In the genomic region with DNA sequence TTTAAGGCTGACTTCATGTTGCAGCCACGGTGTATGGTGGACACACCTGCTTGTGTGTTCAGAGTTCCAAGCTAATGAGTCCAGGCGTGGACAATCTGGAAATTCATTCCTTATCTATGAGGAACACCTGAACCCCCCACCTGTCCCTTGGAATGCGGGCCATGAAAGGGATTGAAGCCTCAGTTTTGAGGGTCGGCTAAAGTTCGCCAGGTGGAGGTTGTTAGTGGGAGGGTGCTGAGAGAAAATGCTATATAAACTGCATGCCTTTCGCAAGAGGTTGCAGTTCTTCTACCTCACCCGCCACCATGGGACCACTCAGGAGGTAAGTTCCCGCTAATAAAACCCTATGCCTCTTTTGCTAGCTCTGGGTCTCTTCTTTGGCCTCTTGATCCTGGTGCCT, we compare ENCODE assay signal across 25 cellular contexts.
"Had no signal": no experiment of that assay in that cellular context is flagged by ENCODE, and none has a peak within 500 bp of the region (broad histone marks: within the 10 kb centered on the region; RNA-seq: fewer than 3 reads in every experiment).

No MANE protein-coding gene starts in this region.

- H3K27ac Mint-ChIP-seq: nephron progenitor cell; stimulated activated memory B cell treated with anti-CD40 and anti-IgM and Interleukin-4, amounts not matched to agents 10 μg/mL and 1 μg/mL and 100 μg/mL, for 72 hours had no signal

- H3K4me3 ChIP-seq: coronary artery, esophagus squamous epithelium, heart right ventricle, left lung, psoas muscle, thoracic aorta, vagina had no signal

- H3K4me3 Mint-ChIP-seq: nephron progenitor cell; stimulated activated memory B cell treated with anti-CD40 and anti-IgM and Interleukin-4, amounts not matched to agents 10 μg/mL and 1 μg/mL and 100 μg/mL, for 72 hours had no signal

- H3K27me3 ChIP-seq: esophagus squamous epithelium, left lung, vagina had no signal

- H3K27ac ChIP-seq: coronary artery, esophagus squamous epithelium, heart right ventricle, left lung, psoas muscle, thoracic aorta, vagina had no signal

- H3K4me1 Mint-ChIP-seq: nephron progenitor cell; stimulated activated memory B cell treated with anti-CD40 and anti-IgM and Interleukin-4, amounts not matched to agents 10 μg/mL and 1 μg/mL and 100 μg/mL, for 72 hours had no signal

- H3K36me3 Mint-ChIP-seq: stimulated activated memory B cell treated with anti-CD40 and anti-IgM and Interleukin-4, amounts not matched to agents 10 μg/mL and 1 μg/mL and 100 μg/mL, for 72 hours had no signal

- H3K36me3 ChIP-seq: esophagus squamous epithelium, heart right ventricle, left lung, thoracic aorta, vagina had no signal

- H3K9me3 ChIP-seq: esophagus squamous epithelium, left lung, psoas muscle, thoracic aorta, vagina had no signal

- H3K4me1 ChIP-seq: heart right ventricle, left lung, psoas muscle, vagina had no signal

- H3K27me3 Mint-ChIP-seq: naive thymus-derived CD8-positive, alpha-beta T cell; stimulated activated memory B cell treated with anti-CD40 and anti-IgM and Interleukin-4, amounts not matched to agents 10 μg/mL and 1 μg/mL and 100 μg/mL, for 72 hours had no signal

- DNase-seq: dermis blood vessel endothelial cell; effector memory CD4-positive, alpha-beta T cell; erythroblast; esophagus squamous epithelium; foreskin melanocyte; glutamatergic neuron; heart right ventricle; hippocampal formation; left cardiac atrium; left lung; mesenchymal stem cell; midbrain; naive thymus-derived CD8-positive, alpha-beta T cell; nephron progenitor cell; nucleus accumbens; psoas muscle; right cardiac atrium; stimulated activated CD4-positive, alpha-beta T cell treated with anti-CD3 and anti-CD28 coated beads, Interleukin-4, amount 100 ng/mL, for 4 hours; stimulated activated naive CD8-positive, alpha-beta T cell treated with anti-CD3 and anti-CD28 coated beads, Interleukin-15, Interleukin-2, amounts not matched to agents 100 U/mL and 50 U/mL, for 24 hours; substantia nigra; trophoblast cell had no signal

- ATAC-seq: heart right ventricle; left cardiac atrium; left lung; naive thymus-derived CD8-positive, alpha-beta T cell; psoas muscle; right cardiac atrium; stimulated activated memory B cell treated with anti-CD40 and anti-IgM and Interleukin-4, amounts not matched to agents 10 μg/mL and 1 μg/mL and 100 μg/mL, for 72 hours; stimulated activated naive CD8-positive, alpha-beta T cell treated with anti-CD3 and anti-CD28 coated beads, Interleukin-15, Interleukin-2, amounts not matched to agents 100 U/mL and 50 U/mL, for 24 hours had no signal
